Comparison of ENCODE assay signal across 26 cellular contexts in the genomic region with DNA sequence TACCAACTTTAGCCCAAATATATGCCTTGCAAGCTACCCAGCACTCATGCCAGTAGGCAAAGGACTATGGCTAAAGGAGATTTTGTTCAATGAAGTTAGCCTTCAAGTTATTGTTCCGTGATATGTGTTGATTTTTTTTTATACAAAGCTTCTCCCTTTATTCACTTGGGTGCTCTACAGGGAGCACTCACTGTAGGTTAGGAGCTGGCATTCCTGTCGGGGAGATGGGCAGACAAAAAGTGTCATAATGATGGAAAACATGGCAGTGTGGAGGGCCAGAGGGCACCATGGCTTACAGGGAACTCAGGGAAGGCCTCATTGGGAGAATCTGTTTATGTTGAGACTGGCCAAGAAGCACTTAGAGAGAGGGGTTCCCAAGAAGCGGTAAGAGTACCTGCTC.
"Had no signal": no experiment of that assay in that cellular context is flagged by ENCODE, and none has a peak within 500 bp of the region (broad histone marks: within the 10 kb centered on the region; RNA-seq: fewer than 3 reads in every experiment).

No MANE protein-coding gene starts in this region.

- FAIRE-seq: endometrium, islet of Langerhans, keratinocyte had no signal

- H3K27ac Mint-ChIP-seq: dendritic cell treated with granulocyte-macrophage colony-stimulating factor and Interleukin-4, amounts not matched to agents 40 ng/mL and 50 ng/mL, for 4 days; effector memory CD8-positive, alpha-beta T cell; endodermal cell; mesothelial cell of epicardium; naive B cell had no signal

- DNase-seq: colonic mucosa; cortex of kidney; effector CD8-positive, alpha-beta T cell; effector memory CD8-positive, alpha-beta T cell; endodermal cell; erythroblast; esophagus squamous epithelium; foreskin fibroblast; foreskin melanocyte; gastrocnemius medialis; glutamatergic neuron; heart right ventricle; hippocampal formation; left cardiac atrium; left lung; left ventricle myocardium superior; lower lobe of right lung; mesenchymal stem cell; mucosa of descending colon; naive B cell had no signal

- H3K9me3 ChIP-seq: colonic mucosa, esophagus squamous epithelium, gastrocnemius medialis, heart right ventricle, left lung, lower lobe of right lung, mucosa of descending colon had no signal

- H3K9me3 Mint-ChIP-seq: dendritic cell treated with granulocyte-macrophage colony-stimulating factor and Interleukin-4, amounts not matched to agents 40 ng/mL and 50 ng/mL, for 4 days; effector memory CD8-positive, alpha-beta T cell; endodermal cell; mesothelial cell of epicardium; naive B cell had no signal

- ATAC-seq: effector memory CD8-positive, alpha-beta T cell; gastrocnemius medialis; heart right ventricle; left cardiac atrium; left lung; left ventricle myocardium superior; lower lobe of right lung; mucosa of descending colon had no signal

- H3K4me1 ChIP-seq: colonic mucosa, gastrocnemius medialis, left lung, lower lobe of right lung had no signal

- H3K27ac ChIP-seq: colonic mucosa, epithelial cell of prostate, esophagus squamous epithelium, gastrocnemius medialis, heart right ventricle, left lung, lower lobe of right lung had no signal

- H3K4me3 ChIP-seq: colonic mucosa, esophagus squamous epithelium, gastrocnemius medialis, heart right ventricle, left lung, lower lobe of right lung, mucosa of descending colon had no signal

- H3K27me3 ChIP-seq: colonic mucosa, gastrocnemius medialis had no signal

- H3K36me3 Mint-ChIP-seq: mesothelial cell of epicardium, naive B cell had no signal

- H3K36me3 ChIP-seq: colonic mucosa, esophagus squamous epithelium, gastrocnemius medialis, heart right ventricle, left lung, lower lobe of right lung had no signal

- H3K4me3 Mint-ChIP-seq: dendritic cell treated with granulocyte-macrophage colony-stimulating factor and Interleukin-4, amounts not matched to agents 40 ng/mL and 50 ng/mL, for 4 days; effector memory CD8-positive, alpha-beta T cell; endodermal cell; mesothelial cell of epicardium had no signal

- H3K27me3 Mint-ChIP-seq: dendritic cell treated with granulocyte-macrophage colony-stimulating factor and Interleukin-4, amounts not matched to agents 40 ng/mL and 50 ng/mL, for 4 days had no signal

- H3K4me1 Mint-ChIP-seq: naive B cell had no signal
